In the genomic region with DNA sequence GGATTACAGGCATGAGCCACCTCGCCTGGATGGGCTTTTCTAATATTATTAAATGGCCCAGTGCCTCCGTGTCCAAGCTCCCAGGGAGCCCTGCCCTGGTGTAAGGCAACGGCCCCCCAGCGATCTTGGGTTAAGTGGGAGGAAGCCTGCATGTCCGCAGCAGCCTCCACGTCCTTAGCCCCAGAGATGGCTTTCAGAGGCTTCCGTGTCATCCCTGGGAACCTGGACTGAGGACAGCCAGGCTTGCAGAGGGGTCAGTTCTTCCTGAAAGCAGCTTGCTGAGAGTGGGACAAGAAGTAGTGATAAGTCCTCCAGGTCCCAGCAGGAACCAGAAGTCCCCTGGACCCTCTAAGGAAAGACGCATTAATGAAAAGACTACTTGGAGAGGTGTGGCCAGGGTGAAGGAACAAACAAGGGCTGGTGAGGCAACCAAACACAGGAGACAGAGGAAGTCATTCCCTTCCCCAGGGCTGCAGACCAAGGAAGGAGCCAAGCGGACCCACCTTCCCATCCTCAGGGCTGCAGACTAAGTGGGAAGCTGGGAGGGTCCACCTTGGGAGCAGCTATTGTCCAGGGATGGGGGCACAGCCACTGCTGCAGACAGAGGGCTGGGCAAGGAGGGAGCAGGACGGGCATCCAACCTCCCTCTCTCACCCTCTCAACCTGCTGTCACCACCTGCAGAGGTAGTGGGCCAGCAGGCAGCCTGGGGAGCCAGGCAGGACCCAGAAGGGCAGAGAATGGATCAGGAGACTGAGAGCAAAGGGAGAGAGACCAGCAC, we compare ENCODE assay signal across 30 cellular contexts. TPM values are rescaled to one million over a fixed set of nuclear protein-coding genes. Genes with fewer than 3 reads are reported as not detected.
DNase-seq lines count a peak whose midpoint lies in the region; ATAC-seq and TF ChIP-seq lines count a peak whose summit lies in the region.
"Had no signal": no experiment of that assay in that cellular context is flagged by ENCODE, and none has a peak within 500 bp of the region (broad histone marks: within the 10 kb centered on the region; RNA-seq: fewer than 3 reads in every experiment).

No MANE protein-coding gene starts in this region.

- H3K4me3 ChIP-seq in KMS-11 (IDR thresholded peaks at IDR 0.05; ENCODE audit: insufficient read depth, low read depth, low read length): no peak overlapping the region
- no peak overlapping the region for H3K4me3 ChIP-seq in suprapubic skin
- H3K4me3 ChIP-seq: uterus had no signal

- H3K27ac ChIP-seq in KMS-11 (no peak overlapping the region), suprapubic skin (no peak overlapping the region)
- H3K27ac ChIP-seq: parathyroid adenoma, uterus, VCaP had no signal

- peaks cover 35% of the 10 kb centered on the region for H3K4me1 ChIP-seq in KMS-11 (ENCODE audit: low read depth, poor library complexity, severe bottlenecking)
- H3K4me1 ChIP-seq in suprapubic skin: no peaks in the 10 kb centered on the region
- H3K4me1 ChIP-seq: parathyroid adenoma, uterus had no signal

- H3K79me2 ChIP-seq in KMS-11 (ENCODE audit: insufficient read depth, low read depth): no peaks in the 10 kb centered on the region
- H3K79me2 ChIP-seq: parathyroid adenoma had no signal

- no peak overlapping the region for H3K4me3 Mint-ChIP-seq in dendritic cell treated with granulocyte-macrophage colony-stimulating factor and Interleukin-4, amounts not matched to agents 40 ng/mL and 50 ng/mL, for 4 days
- no peak overlapping the region for H3K4me3 Mint-ChIP-seq in activated naive CD8-positive, alpha-beta T cell treated with anti-CD3 and anti-CD28 coated beads for 36 hours
- H3K4me3 Mint-ChIP-seq: B cell, endodermal cell, HFFc6, nephron progenitor cell had no signal

- peak; percentile 59 for DNase-seq in activated effector memory CD4-positive, alpha-beta T cell treated with anti-CD3 and anti-CD28 coated beads, Interleukin-2, amount 50 U/mL, for 16 hours
- DNase-seq in activated effector memory CD4-positive, alpha-beta T cell treated with Interleukin-2 at 50 U/mL for 16 hours: no peak
- DNase-seq in suprapubic skin (ENCODE audit: low spot score in 2 of 2): peak; percentile 44 to 56
- no peak for DNase-seq in activated naive CD8-positive, alpha-beta T cell treated with anti-CD3 and anti-CD28 coated beads for 36 hours
- DNase-seq in sciatic nerve (ENCODE audit: low spot score): no peak
- DNase-seq: ACHN; activated CD4-positive, alpha-beta T cell treated with anti-CD3 and anti-CD28 coated beads for 48 hours; caudate nucleus; DMS153; endodermal cell; HFFc6; KG1; left colon; NCI-H1436; NCI-H2081; NCI-H226; NCI-H69; nephron progenitor cell; retina; SHP77; small intestine; T-helper 9 cell; uterus had no signal

- H3K9ac ChIP-seq in KMS-11: no peak overlapping the region
- H3K9ac ChIP-seq: parathyroid adenoma had no signal

- H3K4me2 ChIP-seq in KMS-11: peak overlapping the region; percentile 58

- no peaks in the 10 kb centered on the region for H3K27me3 ChIP-seq in KMS-11 (ENCODE audit: insufficient read depth, low read depth)
- peaks cover under 1% of the 10 kb centered on the region for H3K27me3 ChIP-seq in suprapubic skin
- H3K27me3 ChIP-seq: uterus had no signal

- H3K36me3 ChIP-seq in KMS-11 (ENCODE audit: insufficient read depth) (no peaks in the 10 kb centered on the region), suprapubic skin (no peaks in the 10 kb centered on the region)
- H3K36me3 ChIP-seq: uterus had no signal

- peak overlapping the region; percentile 83 for H3K27ac Mint-ChIP-seq in dendritic cell treated with granulocyte-macrophage colony-stimulating factor and Interleukin-4, amounts not matched to agents 40 ng/mL and 50 ng/mL, for 4 days
- H3K27ac Mint-ChIP-seq in activated naive CD8-positive, alpha-beta T cell treated with anti-CD3 and anti-CD28 coated beads for 36 hours: no peak overlapping the region
- H3K27ac Mint-ChIP-seq: B cell, endodermal cell, HFFc6, nephron progenitor cell had no signal

- no peaks in the 10 kb centered on the region for H3K36me3 Mint-ChIP-seq in dendritic cell treated with granulocyte-macrophage colony-stimulating factor and Interleukin-4, amounts not matched to agents 40 ng/mL and 50 ng/mL, for 4 days (ENCODE audit: low read depth)
- H3K36me3 Mint-ChIP-seq in activated naive CD8-positive, alpha-beta T cell treated with anti-CD3 and anti-CD28 coated beads for 36 hours: no peaks in the 10 kb centered on the region

- H2AFZ ChIP-seq in KMS-11 (ENCODE audit: low read depth): no peak overlapping the region
- H2AFZ ChIP-seq: parathyroid adenoma had no signal

- H3K4me1 Mint-ChIP-seq in dendritic cell treated with granulocyte-macrophage colony-stimulating factor and Interleukin-4, amounts not matched to agents 40 ng/mL and 50 ng/mL, for 4 days (ENCODE audit: low read depth): peaks cover 88% of the 10 kb centered on the region
- H3K4me1 Mint-ChIP-seq in activated naive CD8-positive, alpha-beta T cell treated with anti-CD3 and anti-CD28 coated beads for 36 hours: peaks cover 34% of the 10 kb centered on the region

- intact Hi-C loops in dendritic cell treated with granulocyte-macrophage colony-stimulating factor and Interleukin-4, amounts not matched to agents 40 ng/mL and 50 ng/mL, for 4 days (cut with micrococcal nuclease): no loop called here
- intact Hi-C loops in sciatic nerve (cut with DNase I): no loop called here

- TF ChIP-seq POLR2A in suprapubic skin (IDR thresholded peaks at IDR 0.05): no peak

- WGBS in suprapubic skin: 91% methylated on average over 10 of the region's 10 CpGs

- H3K9me3 ChIP-seq in suprapubic skin: no peaks in the 10 kb centered on the region
- H3K9me3 ChIP-seq: uterus had no signal

- no peak for TF ChIP-seq EP300 in suprapubic skin (IDR thresholded peaks at IDR 0.05)

- TF ChIP-seq CTCF in KMS-11 (conservative IDR thresholded peaks at IDR 0.05; ENCODE audit: low read depth, low read length) (no peak), suprapubic skin (IDR thresholded peaks at IDR 0.05) (no peak)

- no peaks in the 10 kb centered on the region for H3K9me3 Mint-ChIP-seq in dendritic cell treated with granulocyte-macrophage colony-stimulating factor and Interleukin-4, amounts not matched to agents 40 ng/mL and 50 ng/mL, for 4 days
- H3K9me3 Mint-ChIP-seq in activated naive CD8-positive, alpha-beta T cell treated with anti-CD3 and anti-CD28 coated beads for 36 hours: no peaks in the 10 kb centered on the region
- H3K9me3 Mint-ChIP-seq: endodermal cell; HFFc6; stimulated activated naive CD8-positive, alpha-beta T cell treated with anti-CD3 and anti-CD28 coated beads, Interleukin-15, Interleukin-2, amounts not matched to agents 100 ng/mL and 50 ng/mL, for 24 hours had no signal

- H4K20me1 ChIP-seq in KMS-11 (ENCODE audit: insufficient read depth): no peaks in the 10 kb centered on the region

- no peak for ATAC-seq in sciatic nerve
- ATAC-seq: left colon, Panc1 had no signal

- H3K27me3 Mint-ChIP-seq in dendritic cell treated with granulocyte-macrophage colony-stimulating factor and Interleukin-4, amounts not matched to agents 40 ng/mL and 50 ng/mL, for 4 days: peaks cover 4% of the 10 kb centered on the region
- peaks cover 5% of the 10 kb centered on the region for H3K27me3 Mint-ChIP-seq in activated naive CD8-positive, alpha-beta T cell treated with anti-CD3 and anti-CD28 coated beads for 36 hours
- H3K27me3 Mint-ChIP-seq: stimulated activated naive CD8-positive, alpha-beta T cell treated with anti-CD3 and anti-CD28 coated beads, Interleukin-15, Interleukin-2, amounts not matched to agents 100 ng/mL and 50 ng/mL, for 24 hours had no signal

RNA-seq across cellular contexts. Expression of a gene that starts 13.0 kb away (rescaled TPM):
- total RNA-seq in suprapubic skin (100 to 1,000 TPM in 2 of 4 donors, 10 to 100 TPM in 2; 32.0 to 130 (median 95.3) TPM), sciatic nerve (116 TPM)
- total RNA-seq in activated naive CD8-positive, alpha-beta T cell treated with anti-CD3 and anti-CD28 coated beads for 36 hours: 10 to 100 TPM; 52.5 to 53.4 TPM

Comparison
In these comparisons a context has a peak if more than half of its experiments do, and no peak if none do; other contexts are left out.
1. DNase-seq: peak in activated effector memory CD4-positive, alpha-beta T cell treated with anti-CD3 and anti-CD28 coated beads, Interleukin-2, amount 50 U/mL, for 16 hours (single experiment) and suprapubic skin (2 of 2); none in activated effector memory CD4-positive, alpha-beta T cell treated with Interleukin-2 at 50 U/mL for 16 hours (single experiment), activated naive CD8-positive, alpha-beta T cell treated with anti-CD3 and anti-CD28 coated beads for 36 hours (single experiment) and sciatic nerve (single experiment).